In genomic region chr11:129267716-129268115, GRCh38 we compare ENCODE assay signal across 25 cellular contexts.
A peak's percentile ranks its signal among the peaks of the same experiment; 100 is the strongest.
DNase-seq lines count a peak whose midpoint lies in the region; ATAC-seq and TF ChIP-seq lines count a peak whose summit lies in the region.
"Had no signal": no experiment of that assay in that cellular context is flagged by ENCODE, and none has a peak within 500 bp of the region (broad histone marks: within the 10 kb centered on the region; RNA-seq: fewer than 3 reads in every experiment).

No MANE protein-coding gene starts in this region.

- ATAC-seq in left lobe of liver (peak; percentile 38), upper lobe of right lung (peak; percentile 49)
- ATAC-seq: activated CD8-positive, alpha-beta T cell treated with anti-CD3 and anti-CD28 coated beads for 36 hours; activated T-helper 17 cell treated with anti-CD3 and anti-CD28 coated beads, Interleukin-2, amount 50 U/mL, for 72 hours; gastrocnemius medialis; PC-3; stimulated activated naive B cell treated with anti-CD40 and anti-IgM and Interleukin-4, amounts not matched to agents 10 μg/mL and 1 μg/mL and 100 μg/mL, for 72 hours had no signal

- dilution Hi-C loops in mammary epithelial cell (cut with HindIII; ENCODE audit: low sequenced_read_pairs), result no loop called here

- no peak overlapping the region for H3K4me2 ChIP-seq in mammary epithelial cell (ENCODE audit: insufficient read depth, low read depth, low read length)

- peak; percentile 61 for DNase-seq in NCI-H2171 treated with DMSO at 0.1 percent for 48 hours (lab: John Stamatoyannopoulos, UW)
- no peak for DNase-seq in NCI-H2171 (lab: John Stamatoyannopoulos, UW)
- peak; percentile 9 for DNase-seq in NCI-H524 treated with DMSO at 0.1 percent for 48 hours (lab: John Stamatoyannopoulos, UW)
- no peak for DNase-seq in left lobe of liver (ENCODE audit: low spot score)
- DNase-seq in upper lobe of right lung, result no peak
- DNase-seq in NCI-H2081 (lab: John Stamatoyannopoulos, UW), result no peak
- DNase-seq in LoVo (ENCODE audit: low spot score), result no peak
- no peak for DNase-seq in mammary epithelial cell
- DNase-seq: activated CD8-positive, alpha-beta T cell treated with anti-CD3 and anti-CD28 coated beads for 36 hours; amniotic stem cell; brain microvascular endothelial cell; CD4-positive, alpha-beta T cell; gastrocnemius medialis; HCEC 1CT; NCI-H1092 treated with DMSO at 0.1 percent for 48 hours; NCI-H187; NK-92 treated with Interleukin-12 subunit alpha and Interleukin-12 subunit beta, amount 100 ng/mL, for 24 hours; pancreas; PC-3; small intestine; stimulated activated naive B cell treated with anti-CD40 and anti-IgM and Interleukin-4, amounts not matched to agents 10 μg/mL and 1 μg/mL and 100 μg/mL, for 72 hours; T-helper 2 cell had no signal

- H3K4me3 ChIP-seq in upper lobe of right lung (no peak overlapping the region), mammary epithelial cell (replicated peaks in 1 of 3; ENCODE audit: insufficient read depth in 1 of 3, low read depth in 2 of 3, low read length in 3 of 3) (no peak overlapping the region)
- H3K4me3 ChIP-seq: gastrocnemius medialis, lung, pancreas had no signal

- H3K27me3 ChIP-seq in upper lobe of right lung (no peaks in the 10 kb centered on the region), mammary epithelial cell (ENCODE audit: insufficient read depth, low read length) (no peaks in the 10 kb centered on the region)
- H3K27me3 ChIP-seq: brain microvascular endothelial cell, gastrocnemius medialis, pancreas had no signal

- no peaks in the 10 kb centered on the region for H4K20me1 ChIP-seq in mammary epithelial cell (ENCODE audit: insufficient read depth, low read length)

- in situ Hi-C loops in mammary epithelial cell (cut with MboI; ENCODE audit: low sequenced_read_pairs in 2 of 2), result no loop called here

- H3K36me3 ChIP-seq in upper lobe of right lung (no peaks in the 10 kb centered on the region), mammary epithelial cell (ENCODE audit: insufficient read depth, low read length) (no peaks in the 10 kb centered on the region)
- H3K36me3 ChIP-seq: brain microvascular endothelial cell, gastrocnemius medialis, pancreas had no signal

- no TSS peak for BruUV-seq in mammary epithelial cell (replicated peaks; lab: Mats Ljungman, UMichigan)

- peaks cover 76% of the 10 kb centered on the region for H3K79me2 ChIP-seq in mammary epithelial cell (ENCODE audit: insufficient read depth, low read length)

- TF ChIP-seq CTCF in upper lobe of right lung (IDR thresholded peaks at IDR 0.05), result no peak
- TF ChIP-seq CTCF in mammary epithelial cell (conservative IDR thresholded peaks at IDR 0.05 in 1 of 2, IDR thresholded peaks at IDR 0.05 in 1 of 2; ENCODE audit: extremely low read depth in 1 of 2, insufficient read depth in 1 of 2, low read depth in 1 of 2, low read length in 2 of 2), result no peak

- H3K27ac ChIP-seq in upper lobe of right lung (no peak overlapping the region), mammary epithelial cell (ENCODE audit: insufficient read depth, low read depth, low read length) (no peak overlapping the region)
- H3K27ac ChIP-seq: 22Rv1, brain microvascular endothelial cell, gastrocnemius medialis, pancreas had no signal

- H2AFZ ChIP-seq in mammary epithelial cell (ENCODE audit: low read depth, low read length), result no peak overlapping the region

- CTCF ChIA-PET in mammary epithelial cell (lab: Charles Lee; ENCODE audit: low non-redundant PET), result no interaction called here

- WGBS in mammary epithelial cell (ENCODE audit: low coverage, missing lambda C conversion rate), result 94% methylated on average over 3 of the region's 3 CpGs

- H3K4me1 ChIP-seq in upper lobe of right lung, result peaks cover 5% of the 10 kb centered on the region
- H3K4me1 ChIP-seq in mammary epithelial cell (ENCODE audit: insufficient read depth, low read length), result no peaks in the 10 kb centered on the region
- H3K4me1 ChIP-seq: gastrocnemius medialis had no signal

- intact Hi-C loops in upper lobe of right lung (cut with DNase I), result no loop called here
- intact Hi-C loops in mammary epithelial cell (cut with micrococcal nuclease), result no loop called here

- H3K9me3 ChIP-seq in upper lobe of right lung (no peaks in the 10 kb centered on the region), mammary epithelial cell (replicated peaks; ENCODE audit: insufficient read depth, low read length) (no peaks in the 10 kb centered on the region)
- H3K9me3 ChIP-seq: gastrocnemius medialis, pancreas had no signal

- no peak overlapping the region for H3K9ac ChIP-seq in mammary epithelial cell (ENCODE audit: insufficient read depth, low read length)

Comparison
In these comparisons a context has a peak if more than half of its experiments do, and no peak if none do; other contexts are left out.
1. DNase-seq: peak in NCI-H2171 treated with DMSO at 0.1 percent for 48 hours (single experiment) and NCI-H524 treated with DMSO at 0.1 percent for 48 hours (single experiment); none in NCI-H2171 (single experiment), left lobe of liver (single experiment), upper lobe of right lung (single experiment), NCI-H2081 (0 of 2), LoVo (single experiment) and mammary epithelial cell (single experiment).